In the genomic region with DNA sequence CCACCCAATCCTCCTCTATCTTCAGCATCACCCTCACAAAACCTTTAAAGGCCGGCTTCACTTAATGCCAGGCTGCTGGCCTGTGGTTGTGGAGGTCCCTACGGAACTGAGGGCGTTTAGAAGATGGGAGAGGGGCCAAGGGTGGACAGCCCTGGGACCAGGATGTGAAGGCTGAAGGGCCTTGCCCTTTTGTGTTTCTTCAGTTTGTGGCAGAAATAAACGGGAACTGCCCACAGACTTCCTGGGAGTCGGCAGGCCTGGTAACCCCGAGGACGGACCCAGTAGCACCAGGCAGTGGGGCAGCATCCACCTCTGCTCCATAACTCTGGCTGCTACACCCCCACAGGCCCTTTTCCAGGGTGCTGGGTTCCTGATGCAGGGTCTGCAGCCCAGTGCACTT, we compare ENCODE assay signal across 8 cellular contexts.
"Had no signal": no experiment of that assay in that cellular context is flagged by ENCODE, and none has a peak within 500 bp of the region (broad histone marks: within the 10 kb centered on the region; RNA-seq: fewer than 3 reads in every experiment).

No MANE protein-coding gene starts in this region.

- H3K9me3 Mint-ChIP-seq: GM23338, H9, HFFc6 had no signal

- H2AFZ ChIP-seq: GM23248, GM23338 had no signal

- H3K27ac Mint-ChIP-seq: GM23338, H9, HFFc6 had no signal

- DNase-seq: GM23248, GOT3, H7, H9, HCEC 1CT, HFFc6 had no signal

- H3K4me2 ChIP-seq: GM23338 had no signal

- H3K9me3 ChIP-seq: HAP-1 had no signal

- H3K9ac ChIP-seq: GM23248 had no signal

- H3K4me3 ChIP-seq: GM23248, GM23338, HAP-1 had no signal

- H3K4me1 ChIP-seq: HAP-1 had no signal

- H3K27ac ChIP-seq: GM23248 had no signal

- H3K4me3 Mint-ChIP-seq: GM23338, H9, HFFc6 had no signal

- H3K36me3 ChIP-seq: HAP-1 had no signal
